1 cellular context compared by ENCODE assay signal in genomic region chr11:68328374-68329091, GRCh38.
TF ChIP-seq lines count a peak whose summit lies in the region.

No MANE protein-coding gene starts in this region.

TF ChIP-seq in HepG2, 621 proteins besides CTCF, POLR2A, EP300 and RAD21 (continued from another document and continues in another):
- TF ChIP-seq SETDB1 (CRISPR knock-in tag; IDR thresholded peaks at IDR 0.05; ENCODE audit: borderline replicate concordance) (no peak), ARID4A (CRISPR knock-in tag; IDR thresholded peaks at IDR 0.05; ENCODE audit: borderline replicate concordance) (peak; percentile 64; the same call in 1 of the 2 replicates), ZNF614 (CRISPR knock-in tag; IDR thresholded peaks at IDR 0.05; ENCODE audit: borderline replicate concordance) (peak; percentile 32; the same call in 1 of the 2 replicates), MXD1 (CRISPR knock-in tag; IDR thresholded peaks at IDR 0.05) (0 out of 2 replicates have a peak, but pooled peaks have one; percentile 27), ARID2 (CRISPR knock-in tag; IDR thresholded peaks at IDR 0.05; ENCODE audit: borderline replicate concordance) (no peak), HIC2 (CRISPR knock-in tag; IDR thresholded peaks at IDR 0.05; ENCODE audit: low read depth) (peak; percentile 96), CBX2 (IDR thresholded peaks at IDR 0.05; ENCODE audit: low read depth, low read length) (no peak), CBX2 (CRISPR knock-in tag; IDR thresholded peaks at IDR 0.05; ENCODE audit: low read depth) (no peak), HNF1B (CRISPR knock-in tag; IDR thresholded peaks at IDR 0.05) (no peak), ZNF24 (IDR thresholded peaks at IDR 0.05) (no peak), NFIB (CRISPR knock-in tag; IDR thresholded peaks at IDR 0.05; ENCODE audit: borderline replicate concordance) (no peak), ZNF576 (CRISPR knock-in tag; IDR thresholded peaks at IDR 0.05) (no peak), ELF4 (CRISPR knock-in tag; IDR thresholded peaks at IDR 0.05; ENCODE audit: borderline replicate concordance) (no peak), ZNF879 (CRISPR knock-in tag; IDR thresholded peaks at IDR 0.05) (0 out of 2 replicates have a peak, but pooled peaks have one; percentile 22), PHF5A (CRISPR knock-in tag; IDR thresholded peaks at IDR 0.05; ENCODE audit: low read depth, unreplicated experiment) (no peak), ZNF333 (CRISPR knock-in tag; IDR thresholded peaks at IDR 0.05; ENCODE audit: borderline replicate concordance) (no peak), NFYB (CRISPR knock-in tag; IDR thresholded peaks at IDR 0.05) (no peak), ZMYM2 (CRISPR knock-in tag; IDR thresholded peaks at IDR 0.05) (no peak), HHEX (CRISPR knock-in tag; IDR thresholded peaks at IDR 0.05) (no peak), ZNF292 (CRISPR knock-in tag; IDR thresholded peaks at IDR 0.05; ENCODE audit: borderline replicate concordance, low read depth) (peak; percentile 70; the same call in 1 of the 2 replicates), ZNF776 (CRISPR knock-in tag; IDR thresholded peaks at IDR 0.05) (no peak), ISL2 (CRISPR knock-in tag; IDR thresholded peaks at IDR 0.05) (peak; percentile 44; the same call in 1 of the 2 replicates), ZNF441 (CRISPR knock-in tag; IDR thresholded peaks at IDR 0.05; ENCODE audit: borderline replicate concordance) (no peak), ZNF607 (CRISPR knock-in tag; IDR thresholded peaks at IDR 0.05; ENCODE audit: borderline replicate concordance) (no peak), ZFX (CRISPR knock-in tag; IDR thresholded peaks at IDR 0.05; ENCODE audit: low read depth) (peak; percentile 49; the same call in 1 of the 2 replicates), BRD4 (CRISPR knock-in tag; IDR thresholded peaks at IDR 0.05) (no peak), HMGXB4 (CRISPR knock-in tag; IDR thresholded peaks at IDR 0.05; ENCODE audit: borderline replicate concordance in 1 of 2, low read depth in 1 of 2) (no peak), BORCS8-MEF2B (CRISPR knock-in tag; IDR thresholded peaks at IDR 0.05) (peak; percentile 66; the same call in 1 of the 2 replicates), NBN (conservative IDR thresholded peaks at IDR 0.05) (no peak), RCOR2 (CRISPR knock-in tag; IDR thresholded peaks at IDR 0.05) (peak; percentile 77), RORA (CRISPR knock-in tag; IDR thresholded peaks at IDR 0.05) (no peak), BRF2 (CRISPR knock-in tag; IDR thresholded peaks at IDR 0.05) (no peak), ZNF570 (CRISPR knock-in tag; IDR thresholded peaks at IDR 0.05; ENCODE audit: borderline replicate concordance) (no peak), ZNF30 (CRISPR knock-in tag; IDR thresholded peaks at IDR 0.05) (no peak), ESRRA (CRISPR knock-in tag; IDR thresholded peaks at IDR 0.05; ENCODE audit: low read depth) (no peak), GATA4 (IDR thresholded peaks at IDR 0.05; ENCODE audit: borderline replicate concordance, low read depth) (no peak), MIXL1 (CRISPR knock-in tag; IDR thresholded peaks at IDR 0.05) (peak; percentile 43; the same call in 1 of the 2 replicates), HMGXB3 (CRISPR knock-in tag; IDR thresholded peaks at IDR 0.05; ENCODE audit: borderline replicate concordance) (no peak), YEATS4 (CRISPR knock-in tag; IDR thresholded peaks at IDR 0.05; ENCODE audit: borderline replicate concordance) (no peak; the same call in 1 of the 2 replicates), MBNL3 (CRISPR knock-in tag; conservative IDR thresholded peaks at IDR 0.05) (no peak), E2F1 (CRISPR knock-in tag; IDR thresholded peaks at IDR 0.05) (no peak), EZH2 (conservative IDR thresholded peaks at IDR 0.05; ENCODE audit: low read depth, low read length) (no peak), SNAI1 (CRISPR knock-in tag; IDR thresholded peaks at IDR 0.05; ENCODE audit: borderline replicate concordance) (no peak), CBFB (CRISPR knock-in tag; IDR thresholded peaks at IDR 0.05) (no peak), ZNF264 (CRISPR knock-in tag; IDR thresholded peaks at IDR 0.05) (no peak), NCOA2 (CRISPR knock-in tag; IDR thresholded peaks at IDR 0.05) (peak; percentile 68), ZMAT3 (CRISPR knock-in tag; conservative IDR thresholded peaks at IDR 0.05) (no peak), ZNF543 (CRISPR knock-in tag; IDR thresholded peaks at IDR 0.05) (no peak), YY1 (IDR thresholded peaks at IDR 0.05; ENCODE audit: insufficient read depth, insufficient replicate concordance, low read depth, low read length) (peak; percentile 17), SOX13 (IDR thresholded peaks at IDR 0.05) (no peak), SOX13 (CRISPR knock-in tag; conservative IDR thresholded peaks at IDR 0.05 in 1 of 2, IDR thresholded peaks at IDR 0.05 in 1 of 2) (peak in 1 of 2 experiments; percentile 72; a peak in 2 of 4 replicates), AGO1 (IDR thresholded peaks at IDR 0.05; ENCODE audit: low read depth, low read length, poor library complexity, severe bottlenecking) (no peak)
